In the genomic region with DNA sequence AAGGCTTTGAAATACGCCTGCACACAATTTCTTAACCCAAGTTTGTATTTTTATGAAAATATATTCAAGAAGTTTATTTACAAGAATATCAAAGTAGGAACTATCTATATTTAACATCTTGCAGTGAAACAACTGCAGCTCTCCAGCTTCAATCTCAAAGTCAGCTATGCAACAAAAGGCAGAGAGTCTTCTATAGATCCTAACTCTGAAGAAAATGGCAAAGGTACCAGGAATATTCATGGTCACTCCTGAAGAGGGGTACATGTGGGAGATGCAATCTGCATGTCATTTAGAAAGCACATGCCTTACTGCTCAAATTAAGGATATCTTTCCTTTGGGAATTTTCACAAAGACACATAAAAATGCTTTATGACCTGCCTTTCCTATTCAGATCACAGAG, we compare ENCODE assay signal across 1 cellular context.
TF ChIP-seq lines count a peak whose summit lies in the region.

No MANE protein-coding gene starts in this region.

TF ChIP-seq in HepG2, 621 proteins besides CTCF, POLR2A, EP300 and RAD21 (continued from another document):
- TF ChIP-seq, protein P1, sequence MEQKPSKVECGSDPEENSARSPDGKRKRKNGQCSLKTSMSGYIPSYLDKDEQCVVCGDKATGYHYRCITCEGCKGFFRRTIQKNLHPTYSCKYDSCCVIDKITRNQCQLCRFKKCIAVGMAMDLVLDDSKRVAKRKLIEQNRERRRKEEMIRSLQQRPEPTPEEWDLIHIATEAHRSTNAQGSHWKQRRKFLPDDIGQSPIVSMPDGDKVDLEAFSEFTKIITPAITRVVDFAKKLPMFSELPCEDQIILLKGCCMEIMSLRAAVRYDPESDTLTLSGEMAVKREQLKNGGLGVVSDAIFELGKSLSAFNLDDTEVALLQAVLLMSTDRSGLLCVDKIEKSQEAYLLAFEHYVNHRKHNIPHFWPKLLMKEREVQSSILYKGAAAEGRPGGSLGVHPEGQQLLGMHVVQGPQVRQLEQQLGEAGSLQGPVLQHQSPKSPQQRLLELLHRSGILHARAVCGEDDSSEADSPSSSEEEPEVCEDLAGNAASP (CRISPR knock-in tag; IDR thresholded peaks at IDR 0.05; ENCODE audit: borderline replicate concordance), result no peak
- no peak for TF ChIP-seq SMYD3 (CRISPR knock-in tag; IDR thresholded peaks at IDR 0.05)
